In the genomic region with DNA sequence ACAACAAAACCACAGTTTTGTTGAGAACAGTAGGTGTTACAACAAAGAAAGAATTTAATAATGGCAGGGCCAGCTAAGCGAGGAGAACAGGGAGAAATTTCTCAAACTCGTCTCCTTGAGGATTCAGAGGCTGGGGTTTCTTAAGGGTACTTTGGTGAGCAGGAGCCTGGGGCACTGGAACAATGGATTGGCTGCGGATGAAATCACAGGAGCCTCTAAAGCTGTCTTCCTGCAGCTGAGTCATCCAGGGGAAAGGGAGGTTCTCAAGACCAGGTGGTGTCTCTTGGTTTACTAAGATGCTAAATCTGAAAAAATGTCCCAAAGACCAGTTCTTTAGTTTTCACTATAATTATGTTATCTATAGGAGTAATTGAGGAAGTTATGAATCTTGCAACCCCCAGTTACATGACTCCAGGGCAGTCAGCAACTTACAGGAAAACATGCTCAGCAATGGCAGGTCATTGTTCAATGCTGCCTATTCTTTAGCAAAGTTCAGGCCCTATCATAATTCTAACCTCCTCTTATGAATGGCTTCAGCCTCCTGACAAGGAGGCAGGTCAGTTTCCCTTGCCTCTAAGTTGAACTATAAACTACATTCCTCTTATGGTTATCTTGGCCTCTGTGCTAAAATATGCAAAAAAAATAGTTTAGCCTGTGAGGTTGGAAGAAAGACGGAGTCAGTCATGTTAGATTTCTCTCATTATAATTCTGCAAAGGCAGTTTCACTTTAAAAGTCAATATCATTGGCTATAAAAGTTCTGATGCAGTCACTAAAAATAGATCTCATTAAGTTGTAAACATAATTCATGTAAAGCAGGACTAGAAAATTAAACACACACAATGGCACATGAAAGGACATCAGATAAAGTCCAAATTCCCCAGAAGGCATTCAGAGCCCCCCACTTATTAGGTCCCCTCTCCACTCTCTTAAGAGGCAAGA, we compare ENCODE assay signal across 2 cellular contexts.
TF ChIP-seq lines count a peak whose summit lies in the region.

No MANE protein-coding gene starts in this region.

TF ChIP-seq in GM23338, 12 proteins besides CTCF, POLR2A, EP300 and RAD21 (continued from another document):
- no peak for TF ChIP-seq EZH2phosphoT487 (IDR thresholded peaks at IDR 0.05; ENCODE audit: unreplicated experiment)

TF ChIP-seq in HepG2, 621 proteins besides CTCF, POLR2A, EP300 and RAD21:
- TF ChIP-seq, protein P1, sequence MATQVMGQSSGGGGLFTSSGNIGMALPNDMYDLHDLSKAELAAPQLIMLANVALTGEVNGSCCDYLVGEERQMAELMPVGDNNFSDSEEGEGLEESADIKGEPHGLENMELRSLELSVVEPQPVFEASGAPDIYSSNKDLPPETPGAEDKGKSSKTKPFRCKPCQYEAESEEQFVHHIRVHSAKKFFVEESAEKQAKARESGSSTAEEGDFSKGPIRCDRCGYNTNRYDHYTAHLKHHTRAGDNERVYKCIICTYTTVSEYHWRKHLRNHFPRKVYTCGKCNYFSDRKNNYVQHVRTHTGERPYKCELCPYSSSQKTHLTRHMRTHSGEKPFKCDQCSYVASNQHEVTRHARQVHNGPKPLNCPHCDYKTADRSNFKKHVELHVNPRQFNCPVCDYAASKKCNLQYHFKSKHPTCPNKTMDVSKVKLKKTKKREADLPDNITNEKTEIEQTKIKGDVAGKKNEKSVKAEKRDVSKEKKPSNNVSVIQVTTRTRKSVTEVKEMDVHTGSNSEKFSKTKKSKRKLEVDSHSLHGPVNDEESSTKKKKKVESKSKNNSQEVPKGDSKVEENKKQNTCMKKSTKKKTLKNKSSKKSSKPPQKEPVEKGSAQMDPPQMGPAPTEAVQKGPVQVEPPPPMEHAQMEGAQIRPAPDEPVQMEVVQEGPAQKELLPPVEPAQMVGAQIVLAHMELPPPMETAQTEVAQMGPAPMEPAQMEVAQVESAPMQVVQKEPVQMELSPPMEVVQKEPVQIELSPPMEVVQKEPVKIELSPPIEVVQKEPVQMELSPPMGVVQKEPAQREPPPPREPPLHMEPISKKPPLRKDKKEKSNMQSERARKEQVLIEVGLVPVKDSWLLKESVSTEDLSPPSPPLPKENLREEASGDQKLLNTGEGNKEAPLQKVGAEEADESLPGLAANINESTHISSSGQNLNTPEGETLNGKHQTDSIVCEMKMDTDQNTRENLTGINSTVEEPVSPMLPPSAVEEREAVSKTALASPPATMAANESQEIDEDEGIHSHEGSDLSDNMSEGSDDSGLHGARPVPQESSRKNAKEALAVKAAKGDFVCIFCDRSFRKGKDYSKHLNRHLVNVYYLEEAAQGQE (IDR thresholded peaks at IDR 0.05; ENCODE audit: borderline replicate concordance in 1 of 2, low read depth in 1 of 2, low read length in 2 of 2): no peak
- TF ChIP-seq RCOR2 (CRISPR knock-in tag; IDR thresholded peaks at IDR 0.05): no peak
- no peak for TF ChIP-seq NFIB (CRISPR knock-in tag; IDR thresholded peaks at IDR 0.05; ENCODE audit: borderline replicate concordance)
TF ChIP-seq in HepG2: peak in this region for 0.
